ENCODE assay signal across 8 cellular contexts in genomic region chr1:153611024-153611352, GRCh38. TPM values are rescaled to one million over a fixed set of nuclear protein-coding genes. Genes with fewer than 3 reads are reported as not detected.
DNase-seq lines count a peak whose midpoint lies in the region; ATAC-seq, FAIRE-seq and TF ChIP-seq lines count a peak whose summit lies in the region.
"Had no signal": no experiment of that assay in that cellular context is flagged by ENCODE, and none has a peak within 500 bp of the region (broad histone marks: within the 10 kb centered on the region; RNA-seq: fewer than 3 reads in every experiment).

No MANE protein-coding gene starts in this region.

- TF ChIP-seq CTCF in endothelial cell (IDR thresholded peaks at IDR 0.05; ENCODE audit: unreplicated experiment): no peak

- H3K27me3 Mint-ChIP-seq in endothelial cell (ENCODE audit: unreplicated experiment): peaks cover 17% of the 10 kb centered on the region

- peaks cover 11% of the 10 kb centered on the region for H3K36me3 Mint-ChIP-seq in endothelial cell (ENCODE audit: low read depth, unreplicated experiment)

- FAIRE-seq in GM12891 (lab: Jason Lieb, UNC): no peak

- peak; percentile 66 for DNase-seq in HT1080 (ENCODE audit: low read depth)
- DNase-seq in endothelial cell (ENCODE audit: low spot score): no peak
- DNase-seq in skeletal muscle cell (ENCODE audit: low read depth): no peak
- DNase-seq in GM12891 (ENCODE audit: insufficient read length, low spot score): no peak
- DNase-seq in T1000 (lab: John Stamatoyannopoulos, UW): no peak
- DNase-seq: GDM1 had no signal

- peak overlapping the region; percentile 71 for H3K4me3 ChIP-seq in skeletal muscle cell (ENCODE audit: low read depth, low read length)

- peak overlapping the region; percentile 58 for H3K27ac Mint-ChIP-seq in endothelial cell (ENCODE audit: unreplicated experiment)

- no peak for TF ChIP-seq POLR2A in GM12891 (IDR thresholded peaks at IDR 0.05; ENCODE audit: low read depth, low read length)

- no peak for ATAC-seq in GM21529 (IDR thresholded peaks at IDR 0.05; ENCODE audit: unreplicated experiment)
- ATAC-seq: sciatic nerve had no signal

- H3K4me1 Mint-ChIP-seq in endothelial cell (ENCODE audit: unreplicated experiment): peaks cover 56% of the 10 kb centered on the region

- H3K4me3 Mint-ChIP-seq in endothelial cell (ENCODE audit: unreplicated experiment): peak overlapping the region; percentile 84

- no peaks in the 10 kb centered on the region for H3K9me3 Mint-ChIP-seq in endothelial cell (ENCODE audit: unreplicated experiment)

TF ChIP-seq in GM12891, 5 proteins besides CTCF, POLR2A, EP300 and RAD21:
- no peak for TF ChIP-seq POLR2AphosphoS5 (IDR thresholded peaks at IDR 0.05; ENCODE audit: low read depth, low read length)

RNA-seq across cellular contexts. Expression of gene S100A16, which starts 1.9 kb away (rescaled TPM):
- 862 and 1,038 TPM in 2 replicates for total RNA-seq in HT1080 (2014; rRNA removed; shearing (Covaris generic))
- polyA plus RNA-seq in HT1080 (2015; cell fraction: cytosol; rRNA removed): 1,019 and 1,209 TPM in 2 replicates
- polyA plus RNA-seq in HT1080 (2015; cell fraction: nucleus; rRNA removed): 389 and 402 TPM in 2 replicates
- total RNA-seq in endothelial cell (ENCODE audit: unreplicated experiment): 363 TPM
- not detected for polyA plus RNA-seq in GM12891 (2012; ENCODE audit: low read depth, missing spikeins)

RNA-seq across cellular contexts. Expression of gene S100A14, which starts 5.1 kb away (rescaled TPM):
- 0.88 TPM in 1 of 2 replicates, not detected in the other for total RNA-seq in HT1080 (2014; rRNA removed; shearing (Covaris generic))
- polyA plus RNA-seq in HT1080 (2015; cell fraction: cytosol; rRNA removed): 0.08 and 0.67 TPM in 2 replicates
- polyA plus RNA-seq in HT1080 (2015; cell fraction: nucleus; rRNA removed): 0.50 TPM in 1 of 2 replicates, not detected in the other
- total RNA-seq in endothelial cell (ENCODE audit: unreplicated experiment): not detected
- 0.83 TPM for polyA plus RNA-seq in GM12891 (2012; ENCODE audit: low read depth, missing spikeins)

RNA-seq across cellular contexts. Expression of gene S100A13, which starts 16.3 kb away (rescaled TPM):
- 71.0 and 106 TPM in 2 replicates for total RNA-seq in HT1080 (2014; rRNA removed; shearing (Covaris generic))
- 120 and 130 TPM in 2 replicates for polyA plus RNA-seq in HT1080 (2015; cell fraction: cytosol; rRNA removed)
- polyA plus RNA-seq in HT1080 (2015; cell fraction: nucleus; rRNA removed): 77.6 and 83.5 TPM in 2 replicates
- 152 TPM for total RNA-seq in endothelial cell (ENCODE audit: unreplicated experiment)
- 19.4 TPM for polyA plus RNA-seq in GM12891 (2012; ENCODE audit: low read depth, missing spikeins)

RNA-seq across cellular contexts. Expression of gene S100A1, which starts 17.2 kb away (rescaled TPM):
- total RNA-seq in HT1080 (2014; rRNA removed; shearing (Covaris generic)): 0.17 TPM in 1 of 2 replicates, not detected in the other
- 0.23 TPM in 1 of 2 replicates, not detected in the other for polyA plus RNA-seq in HT1080 (2015; cell fraction: cytosol; rRNA removed)
- polyA plus RNA-seq in HT1080 (2015; cell fraction: nucleus; rRNA removed): 0.12 TPM in 1 of 2 replicates, not detected in the other
- not detected for total RNA-seq in endothelial cell (ENCODE audit: unreplicated experiment)
- 1.6 TPM for polyA plus RNA-seq in GM12891 (2012; ENCODE audit: low read depth, missing spikeins)

RNA-seq across cellular contexts. Expression of gene CHTOP, which starts 22.9 kb away (rescaled TPM):
- 46.3 and 55.8 TPM in 2 replicates for total RNA-seq in HT1080 (2014; rRNA removed; shearing (Covaris generic))
- polyA plus RNA-seq in HT1080 (2015; cell fraction: cytosol; rRNA removed): 68.5 and 74.3 TPM in 2 replicates
- 138 and 140 TPM in 2 replicates for polyA plus RNA-seq in HT1080 (2015; cell fraction: nucleus; rRNA removed)
- total RNA-seq in endothelial cell (ENCODE audit: unreplicated experiment): 59.3 TPM
- polyA plus RNA-seq in GM12891 (2012; ENCODE audit: low read depth, missing spikeins): 41.7 TPM
